8 cellular contexts compared by ENCODE assay signal in the genomic region with DNA sequence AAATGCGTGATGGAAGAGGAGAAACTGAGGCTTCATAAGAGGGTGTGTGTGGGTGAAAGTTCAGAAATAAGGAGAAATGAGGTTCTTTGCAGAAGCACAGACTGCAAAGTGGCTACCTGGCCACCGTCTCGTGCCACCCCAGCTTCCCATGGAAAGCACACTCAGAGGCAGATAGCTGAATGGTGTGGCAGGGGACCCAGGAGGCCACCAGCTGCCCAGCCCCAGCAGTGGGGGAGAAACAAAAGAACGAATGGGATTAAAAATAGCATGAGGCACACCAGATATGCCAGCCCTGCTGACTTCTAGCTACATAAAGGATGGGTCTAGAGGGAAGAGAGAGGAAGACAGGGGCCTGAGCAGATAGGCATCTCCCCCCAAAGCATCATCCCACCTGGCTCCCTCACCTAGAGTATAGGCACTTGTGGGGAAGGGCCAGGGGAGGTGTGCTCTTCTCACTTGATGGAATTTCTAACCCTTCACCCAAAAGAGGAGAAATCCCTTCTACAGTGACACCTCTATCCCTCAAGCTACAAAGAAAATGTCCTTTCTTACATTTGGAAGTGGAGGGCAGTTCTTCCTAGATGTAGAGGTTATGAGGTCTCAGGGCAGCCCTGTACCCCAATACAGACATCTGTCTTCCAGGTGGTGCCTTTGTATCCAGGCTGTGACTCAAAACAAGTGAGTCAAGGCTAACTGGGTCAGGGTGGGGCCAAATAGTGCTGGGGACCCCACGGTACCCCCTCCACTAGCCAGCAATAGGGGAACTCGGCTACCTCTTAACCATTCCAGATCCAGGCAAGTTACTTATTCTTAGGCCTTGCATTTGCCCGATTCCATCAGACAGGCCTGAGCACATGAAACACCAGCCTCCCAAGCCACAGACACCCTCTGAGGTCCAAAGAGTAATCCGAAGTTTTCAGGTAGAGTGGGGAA. TPM values are rescaled to one million over a fixed set of nuclear protein-coding genes. Genes with fewer than 3 reads are reported as not detected.
DNase-seq lines count a peak whose midpoint lies in the region; ATAC-seq and TF ChIP-seq lines count a peak whose summit lies in the region.

No MANE protein-coding gene starts in this region.

- no peak for ATAC-seq in naive B cell (ENCODE audit: low read depth in 2 of 2)
- no peak for ATAC-seq in GM19467 (IDR thresholded peaks at IDR 0.05; ENCODE audit: unreplicated experiment)

- peak overlapping the region; percentile 87 to 99 (median 98) for H3K4me3 ChIP-seq in BLaER1 treated with 17β-estradiol and CSF1 and Interleukin-3, amounts not matched to agents 10 nM and 100 nM
- H3K4me3 ChIP-seq in NB4 (ENCODE audit: low read depth, low read length), result peak overlapping the region; percentile 99

- peaks cover 0 to 55% (median 35%) of the 10 kb centered on the region in 11 experiments; a peak in 18 of 22 replicates for H4K20me1 ChIP-seq in BLaER1 treated with 17β-estradiol and CSF1 and Interleukin-3, amounts not matched to agents 10 nM and 100 nM

- peaks cover 14% of the 10 kb centered on the region for H3K36me3 Mint-ChIP-seq in chondrocyte (ENCODE audit: low read depth)
- peaks cover 0 to 20% of the 10 kb centered on the region in 2 donors for H3K36me3 Mint-ChIP-seq in naive B cell

- peaks cover 64% of the 10 kb centered on the region for H3K4me1 Mint-ChIP-seq in chondrocyte (ENCODE audit: low read depth)
- peaks cover 61 to 67% (median 66%) of the 10 kb centered on the region in 3 donors for H3K4me1 Mint-ChIP-seq in naive B cell

- H3K4me1 ChIP-seq in BLaER1 treated with 17β-estradiol and CSF1 and Interleukin-3, amounts not matched to agents 10 nM and 100 nM, result peaks cover 42 to 68% (median 59%) of the 10 kb centered on the region in 10 experiments

- H3K9me3 Mint-ChIP-seq in chondrocyte (ENCODE audit: low read depth) (no peaks in the 10 kb centered on the region), naive B cell (no peaks in the 10 kb centered on the region)

- peaks cover 21 to 54% (median 41%) of the 10 kb centered on the region in 11 experiments for H3K36me3 ChIP-seq in BLaER1 treated with 17β-estradiol and CSF1 and Interleukin-3, amounts not matched to agents 10 nM and 100 nM

- H3K27me3 ChIP-seq in BLaER1 treated with 17β-estradiol and CSF1 and Interleukin-3, amounts not matched to agents 10 nM and 100 nM, result no peaks in the 10 kb centered on the region

- H3K27me3 Mint-ChIP-seq in chondrocyte (ENCODE audit: low read depth) (no peaks in the 10 kb centered on the region), naive B cell (no peaks in the 10 kb centered on the region)

- H3K27ac Mint-ChIP-seq in chondrocyte (ENCODE audit: unreplicated experiment) (peak overlapping the region; percentile 99), naive B cell (peak overlapping the region; percentile 60 to 94 (median 80))

- peak overlapping the region; percentile 95 to 100 (median 99) for H3K9ac ChIP-seq in BLaER1 treated with 17β-estradiol and CSF1 and Interleukin-3, amounts not matched to agents 10 nM and 100 nM

- H3K27ac ChIP-seq in BLaER1 treated with 17β-estradiol and CSF1 and Interleukin-3, amounts not matched to agents 10 nM and 100 nM, result peak overlapping the region; percentile 93 to 100 (median 99)

- H3K9me3 ChIP-seq in BLaER1 treated with 17β-estradiol and CSF1 and Interleukin-3, amounts not matched to agents 10 nM and 100 nM (replicated peaks in 1 of 11), result no peaks in the 10 kb centered on the region

- H3K4me3 Mint-ChIP-seq in chondrocyte (ENCODE audit: unreplicated experiment), result peak overlapping the region; percentile 79
- H3K4me3 Mint-ChIP-seq in naive B cell, result peak overlapping the region; percentile 80 to 95 (median 88)

- no peak for DNase-seq in NB4 (ENCODE audit: low read depth)
- DNase-seq in chondrocyte (ENCODE audit: low spot score), result peak; percentile 36
- no peak for DNase-seq in naive B cell
- DNase-seq in T-helper 9 cell, result no peak
- no peak for DNase-seq in cerebellar cortex (ENCODE audit: low spot score)
- no peak for DNase-seq in NCI-H446 (lab: John Stamatoyannopoulos, UW)

- no peak for TF ChIP-seq POLR2A in NB4 (IDR thresholded peaks at IDR 0.05; ENCODE audit: extremely low read depth, insufficient read length)

- no peak for TF ChIP-seq CTCF in NB4 (IDR thresholded peaks at IDR 0.05; ENCODE audit: low read depth, low read length)
- TF ChIP-seq CTCF in chondrocyte (IDR thresholded peaks at IDR 0.05), result no peak

- H3K4me2 ChIP-seq in BLaER1 treated with 17β-estradiol and CSF1 and Interleukin-3, amounts not matched to agents 10 nM and 100 nM, result peak overlapping the region; percentile 90 to 100 (median 100)

RNA-seq across cellular contexts. Expression of gene HDGF, which starts 3.5 kb away (rescaled TPM):
- 136 to 143 TPM (median 140 TPM) in 3 replicates for total RNA-seq in chondrocyte
- polyA plus RNA-seq in naive B cell (ENCODE audit: low read depth in 6 of 6), result 10 to 100 TPM; 19.6 to 33.8 (median 26.3) TPM

RNA-seq across cellular contexts. Expression of gene MRPL24, which starts 7.1 kb away (rescaled TPM):
- 38.6 to 58.3 TPM (median 40.3 TPM) in 3 replicates for total RNA-seq in chondrocyte
- 100 to 1,000 TPM in 1 of 6 donors, 10 to 100 TPM in 5; 70.7 to 117 (median 76.1) TPM for polyA plus RNA-seq in naive B cell (ENCODE audit: low read depth in 6 of 6)

RNA-seq across cellular contexts. Expression of gene PRCC, which starts 19.3 kb away (rescaled TPM):
- 57.0 to 61.7 TPM (median 60.9 TPM) in 3 replicates for total RNA-seq in chondrocyte
- 10 to 100 TPM; 31.9 to 69.4 (median 38.9) TPM for polyA plus RNA-seq in naive B cell (ENCODE audit: low read depth in 6 of 6)

RNA-seq across cellular contexts. Expression of gene ISG20L2, which starts 19.4 kb away (rescaled TPM):
- total RNA-seq in chondrocyte, result 22.3 to 45.7 TPM (median 23.7 TPM) in 3 replicates
- polyA plus RNA-seq in naive B cell (ENCODE audit: low read depth in 6 of 6), result 10 to 100 TPM; 14.3 to 35.0 (median 26.3) TPM

RNA-seq across cellular contexts. Expression of gene METTL25B, which starts 19.7 kb away (rescaled TPM):
- total RNA-seq in chondrocyte, result 11.4 to 17.1 TPM (median 14.1 TPM) in 3 replicates
- 10 to 100 TPM in 3 of 6 donors, 1 to 10 TPM in 3; 6.9 to 14.4 (median 9.6) TPM for polyA plus RNA-seq in naive B cell (ENCODE audit: low read depth in 6 of 6)
